Comparison of ENCODE assay signal across 23 cellular contexts in the genomic region with DNA sequence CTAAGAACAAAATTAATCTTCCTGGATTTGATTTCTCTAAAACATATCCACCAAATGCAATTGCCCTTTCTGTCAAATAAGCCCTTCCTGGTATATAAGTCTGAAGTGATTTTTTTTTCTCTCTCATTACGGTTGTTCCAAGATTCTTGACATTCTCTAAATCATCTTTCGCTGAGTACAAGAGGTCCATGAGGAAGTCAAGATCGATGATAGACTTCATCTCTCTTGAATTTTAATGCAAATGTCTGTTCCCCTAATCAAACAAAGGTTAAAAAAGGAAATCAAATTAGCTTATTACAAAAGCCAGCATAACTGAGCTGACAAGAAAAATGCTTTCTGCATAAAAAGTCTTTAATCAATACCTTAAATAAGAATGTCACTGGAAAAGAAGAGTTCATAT.
"Had no signal": no experiment of that assay in that cellular context is flagged by ENCODE, and none has a peak within 500 bp of the region (broad histone marks: within the 10 kb centered on the region; RNA-seq: fewer than 3 reads in every experiment).

No MANE protein-coding gene starts in this region.

- H3K9me3 ChIP-seq: esophagus squamous epithelium, gastrocnemius medialis, heart right ventricle, left lung, lower lobe of right lung, mucosa of descending colon had no signal

- DNase-seq: dermis blood vessel endothelial cell; dorsolateral prefrontal cortex; effector CD4-positive, alpha-beta T cell; effector memory CD4-positive, alpha-beta T cell; erythroblast; esophagus squamous epithelium; foreskin fibroblast; foreskin melanocyte; gastrocnemius medialis; glutamatergic neuron; head of caudate nucleus; heart right ventricle; hippocampal formation; left cardiac atrium; left lung; left ventricle myocardium superior; lower lobe of right lung; mesenchymal stem cell; mucosa of descending colon; naive B cell had no signal

- H3K4me3 Mint-ChIP-seq: mesothelial cell of epicardium, naive B cell had no signal

- H3K4me1 Mint-ChIP-seq: naive B cell had no signal

- H3K4me3 ChIP-seq: coronary artery, dorsolateral prefrontal cortex, esophagus squamous epithelium, gastrocnemius medialis, heart right ventricle, left lung, lower lobe of right lung, mucosa of descending colon had no signal

- H3K9me3 Mint-ChIP-seq: mesothelial cell of epicardium had no signal

- H3K36me3 Mint-ChIP-seq: mesothelial cell of epicardium, naive B cell had no signal

- H3K4me1 ChIP-seq: left lung, lower lobe of right lung had no signal

- H3K27ac ChIP-seq: coronary artery, dorsolateral prefrontal cortex, epithelial cell of prostate, esophagus squamous epithelium, gastrocnemius medialis, heart right ventricle, left lung, lower lobe of right lung had no signal

- H3K27ac Mint-ChIP-seq: mesothelial cell of epicardium, naive B cell had no signal

- H3K36me3 ChIP-seq: esophagus squamous epithelium, gastrocnemius medialis, heart right ventricle, left lung, lower lobe of right lung had no signal

- H3K27me3 ChIP-seq: esophagus squamous epithelium, gastrocnemius medialis, heart right ventricle, left lung had no signal
